1 cellular context compared by ENCODE assay signal in genomic region chr7:103148994-103149807, GRCh38.
TF ChIP-seq lines count a peak whose summit lies in the region.

Gene NAPEPLD, minus strand, starts transcription at chr7:103149099. Its CDS starts 20,323 bp downstream, at chr7:103128776.

TF ChIP-seq in HCT116, 20 proteins besides CTCF, POLR2A, EP300 and RAD21 (continued from another document):
- peak; percentile 99 for TF ChIP-seq YY1 (IDR thresholded peaks at IDR 0.05; ENCODE audit: extremely low read depth, insufficient replicate concordance, low read depth, low read length)
